8 cellular contexts compared by ENCODE assay signal in the genomic region with DNA sequence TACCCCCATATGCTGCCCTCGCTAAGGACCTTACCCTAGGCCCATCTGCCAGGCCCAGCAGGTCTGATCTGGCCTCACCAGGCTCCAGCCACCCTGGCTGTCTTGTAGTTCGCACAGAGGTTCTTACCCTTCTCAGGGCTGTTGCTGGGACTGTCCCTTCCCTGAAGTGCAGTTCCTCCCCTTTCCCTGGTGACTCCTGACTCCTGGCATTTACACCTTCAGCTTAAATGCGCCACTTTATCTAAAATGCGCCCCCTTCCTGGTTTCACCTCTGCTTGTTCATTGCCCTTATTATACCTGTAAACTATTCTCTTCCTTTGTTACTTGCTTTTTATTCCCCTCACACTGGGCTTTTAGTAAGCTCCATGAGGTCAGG. TPM values are rescaled to one million over a fixed set of nuclear protein-coding genes. Genes with fewer than 3 reads are reported as not detected.
DNase-seq lines count a peak whose midpoint lies in the region; TF ChIP-seq lines count a peak whose summit lies in the region.

No MANE protein-coding gene starts in this region.

- H3K4me2 ChIP-seq in Karpas-422 (ENCODE audit: low read depth, low read length, poor library complexity, severe bottlenecking): peak overlapping the region; percentile 65

- peak overlapping the region; percentile 55 for H3K4me3 ChIP-seq in GM12865 (ENCODE audit: low read depth, low read length)
- peak overlapping the region; percentile 50 for H3K4me3 ChIP-seq in Karpas-422 (ENCODE audit: low read length)
- H3K4me3 ChIP-seq in breast epithelium: peak overlapping the region; percentile 72 to 84 (median 74)
- peak overlapping the region; percentile 67 to 77 for H3K4me3 ChIP-seq in mucosa of rectum (ENCODE audit: low read length in 2 of 2)

- H3K27me3 ChIP-seq in Karpas-422 (ENCODE audit: low read length): no peaks in the 10 kb centered on the region
- H3K27me3 ChIP-seq in breast epithelium: no peaks in the 10 kb centered on the region
- no peaks in the 10 kb centered on the region for H3K27me3 ChIP-seq in mucosa of rectum (ENCODE audit: control insufficient read depth in 2 of 2, insufficient read depth in 2 of 2, low read length in 2 of 2)

- DNase-seq in GM12865 (ENCODE audit: low read depth): peak; percentile 37
- no peak for DNase-seq in Karpas-422
- no peak for DNase-seq in breast epithelium (ENCODE audit: low spot score in 2 of 2)
- DNase-seq in COLO668 (lab: John Stamatoyannopoulos, UW; ENCODE audit: unreplicated experiment): no peak
- no peak for DNase-seq in inferior parietal cortex (ENCODE audit: extremely low spot score)
- DNase-seq in dedifferentiated amniotic fluid mesenchymal stem cell (ENCODE audit: extremely low spot score): no peak
- DNase-seq in NCI-H1436 (lab: John Stamatoyannopoulos, UW): no peak

- H3K9ac ChIP-seq in Karpas-422 (ENCODE audit: low read length) (peak overlapping the region; percentile 67), mucosa of rectum (ENCODE audit: low read depth in 1 of 2, low read length in 2 of 2) (peak overlapping the region; percentile 74 to 85)

- H4K20me1 ChIP-seq in Karpas-422 (ENCODE audit: insufficient read depth, low read depth, low read length): no peaks in the 10 kb centered on the region

- no peaks in the 10 kb centered on the region for H3K9me2 ChIP-seq in Karpas-422 (replicated peaks; ENCODE audit: insufficient read depth, low read length)

- intact Hi-C loops in breast epithelium (cut with DNase I; ENCODE audit: low total_unique reads): no loop called here

- H3K36me3 ChIP-seq in Karpas-422 (ENCODE audit: insufficient read depth, low read length) (peaks cover 28% of the 10 kb centered on the region; the same call in 1 of the 2 replicates), breast epithelium (peaks cover 3% of the 10 kb centered on the region), mucosa of rectum (ENCODE audit: control insufficient read depth in 2 of 2, insufficient read depth in 2 of 2, low read length in 2 of 2) (peaks cover 29 to 34% of the 10 kb centered on the region in 2 donors)

- H2AFZ ChIP-seq in Karpas-422 (ENCODE audit: low read length): 0 out of 2 replicates have a peak overlapping the region, but pooled peaks have one; percentile 10

- H3K4me1 ChIP-seq in Karpas-422 (ENCODE audit: low read length) (peaks cover 16% of the 10 kb centered on the region), breast epithelium (no peaks in the 10 kb centered on the region), mucosa of rectum (ENCODE audit: control insufficient read depth in 2 of 2, insufficient read depth in 2 of 2, low read length in 2 of 2) (peaks cover 16 to 22% of the 10 kb centered on the region in 2 donors)

- H3K9me3 ChIP-seq in Karpas-422 (ENCODE audit: low read length): no peaks in the 10 kb centered on the region
- no peaks in the 10 kb centered on the region for H3K9me3 ChIP-seq in breast epithelium
- no peaks in the 10 kb centered on the region for H3K9me3 ChIP-seq in mucosa of rectum (ENCODE audit: control insufficient read depth in 2 of 2, low read length in 2 of 2)

- H3K27ac ChIP-seq in Karpas-422 (ENCODE audit: low read length): peak overlapping the region; percentile 69
- H3K27ac ChIP-seq in breast epithelium: peak overlapping the region; percentile 96 to 97
- H3K27ac ChIP-seq in mucosa of rectum (ENCODE audit: low read depth in 2 of 2, low read length in 2 of 2): peak overlapping the region; percentile 94 to 97

- no peak for TF ChIP-seq POLR2A in breast epithelium (IDR thresholded peaks at IDR 0.05)

- no peak for TF ChIP-seq CTCF in GM12865 (IDR thresholded peaks at IDR 0.05; ENCODE audit: insufficient read depth, low read depth, low read length, missing control alignments)
- TF ChIP-seq CTCF in breast epithelium (IDR thresholded peaks at IDR 0.05): no peak

- no peaks in the 10 kb centered on the region for H3K79me2 ChIP-seq in Karpas-422 (ENCODE audit: low read length)

RNA-seq across cellular contexts. Expression of a gene that starts 0.8 kb away (rescaled TPM):
- total RNA-seq in Karpas-422 (2014; rRNA removed; shearing (Covaris generic); ENCODE audit: low replicate concordance): 79.3 and 84.6 TPM in 2 replicates
- 10 to 100 TPM; 63.1 to 76.7 (median 72.3) TPM for total RNA-seq in breast epithelium

RNA-seq across cellular contexts. Expression of a gene that starts 16.3 kb away (rescaled TPM):
- 102 and 123 TPM in 2 replicates for total RNA-seq in Karpas-422 (2014; rRNA removed; shearing (Covaris generic); ENCODE audit: low replicate concordance)
- 100 to 1,000 TPM; 116 to 163 (median 117) TPM for total RNA-seq in breast epithelium

RNA-seq across cellular contexts. Expression of a gene that starts 17.0 kb away (rescaled TPM):
- 80.2 and 122 TPM in 2 replicates for total RNA-seq in Karpas-422 (2014; rRNA removed; shearing (Covaris generic); ENCODE audit: low replicate concordance)
- 10 to 100 TPM; 66.1 to 73.4 (median 70.1) TPM for total RNA-seq in breast epithelium

RNA-seq across cellular contexts. Expression of a gene that starts 34.6 kb away (rescaled TPM):
- total RNA-seq in Karpas-422 (2014; rRNA removed; shearing (Covaris generic); ENCODE audit: low replicate concordance): 49.9 and 62.5 TPM in 2 replicates
- total RNA-seq in breast epithelium: 10 to 100 TPM; 33.4 to 41.3 (median 38.3) TPM

RNA-seq across cellular contexts. Expression of a gene that starts 39.5 kb away (rescaled TPM):
- total RNA-seq in Karpas-422 (2014; rRNA removed; shearing (Covaris generic); ENCODE audit: low replicate concordance): 41.6 and 86.6 TPM in 2 replicates
- total RNA-seq in breast epithelium: 10 to 100 TPM; 25.2 to 58.7 (median 40.0) TPM
